1 cellular context compared by ENCODE assay signal in genomic region chr14:63486729-63487128, GRCh38.
TF ChIP-seq lines count a peak whose summit lies in the region.

No MANE protein-coding gene starts in this region.

TF ChIP-seq in GM12891, 5 proteins besides CTCF, POLR2A, EP300 and RAD21 (continued from another document):
- TF ChIP-seq PAX5 (IDR thresholded peaks at IDR 0.05; ENCODE audit: insufficient read depth, low read length, severe bottlenecking), result no peak
